2 cellular contexts compared by ENCODE assay signal in the genomic region with DNA sequence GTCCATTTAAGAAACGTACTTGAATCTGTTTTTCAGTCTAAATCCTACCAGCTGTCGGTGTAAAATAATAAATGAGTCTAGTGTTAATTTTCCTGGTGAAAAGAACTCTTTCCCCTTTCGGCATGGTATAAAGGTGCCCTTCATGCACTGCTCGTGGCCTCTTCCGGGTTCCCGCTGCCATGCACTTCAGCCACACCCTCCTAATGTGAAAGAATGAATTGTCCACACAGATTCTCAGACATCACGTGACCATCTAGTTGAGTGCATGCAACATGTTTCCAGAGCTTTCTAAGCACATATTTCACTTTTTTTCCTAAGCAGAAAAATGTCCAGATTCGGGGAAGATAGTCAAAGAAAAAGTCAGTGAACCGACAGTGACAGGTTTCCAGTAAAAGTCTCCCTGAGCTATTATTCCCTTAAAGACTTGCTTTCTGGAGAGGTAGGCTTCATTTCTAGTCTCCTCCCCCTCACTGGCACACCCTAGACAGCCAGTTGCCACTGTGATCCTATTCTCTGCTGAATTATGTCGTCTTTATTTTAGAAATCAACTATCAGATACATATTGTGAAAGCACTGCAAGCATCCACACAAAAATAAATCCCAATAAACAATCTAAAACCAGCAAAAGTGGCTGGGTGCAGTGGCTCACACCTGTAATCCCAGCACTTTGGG.
TF ChIP-seq lines count a peak whose summit lies in the region.

No MANE protein-coding gene starts in this region.

TF ChIP-seq in IMR-90, 13 proteins besides CTCF, POLR2A, EP300 and RAD21:
- no peak for TF ChIP-seq FOS (IDR thresholded peaks at IDR 0.05; ENCODE audit: low read depth, low read length)

TF ChIP-seq in K562, 482 proteins besides CTCF, POLR2A, EP300 and RAD21:
- TF ChIP-seq ELF4 (CRISPR knock-in tag; IDR thresholded peaks at IDR 0.05) (no peak), ZBTB17 (CRISPR knock-in tag; IDR thresholded peaks at IDR 0.05) (no peak), SMAD3 (CRISPR knock-in tag; conservative IDR thresholded peaks at IDR 0.05) (no peak), TOE1 (IDR thresholded peaks at IDR 0.05; ENCODE audit: borderline replicate concordance) (peak; percentile 89), TOE1 (CRISPR knock-in tag; IDR thresholded peaks at IDR 0.05; ENCODE audit: borderline replicate concordance, low read depth) (no peak), RBM14 (IDR thresholded peaks at IDR 0.05; ENCODE audit: borderline replicate concordance, insufficient read depth, low read depth, low read length) (no peak), GTF2F1 (IDR thresholded peaks at IDR 0.05; ENCODE audit: low read depth, low read length) (no peak), BACH1 (tag; IDR thresholded peaks at IDR 0.05) (no peak), RAD51 (IDR thresholded peaks at IDR 0.05; ENCODE audit: borderline replicate concordance, low read depth) (peak; percentile 87), CBFA2T2 (conservative IDR thresholded peaks at IDR 0.05) (peak; percentile 50), MCM3 (IDR thresholded peaks at IDR 0.05) (no peak), ZNF274 (IDR thresholded peaks at IDR 0.05; ENCODE audit: borderline replicate concordance, low read depth, low read length) (no peak), PCBP2 (IDR thresholded peaks at IDR 0.05; ENCODE audit: low read depth, low read length, poor library complexity, severe bottlenecking) (no peak), HDAC8 (tag; IDR thresholded peaks at IDR 0.05) (no peak), LEF1 (IDR thresholded peaks at IDR 0.05) (no peak), U2AF1 (optimal IDR thresholded peaks at IDR 0.05; ENCODE audit: low read depth, low read length) (no peak), TEAD2 (tag; IDR thresholded peaks at IDR 0.05) (no peak)
- TF ChIP-seq, protein P1, sequence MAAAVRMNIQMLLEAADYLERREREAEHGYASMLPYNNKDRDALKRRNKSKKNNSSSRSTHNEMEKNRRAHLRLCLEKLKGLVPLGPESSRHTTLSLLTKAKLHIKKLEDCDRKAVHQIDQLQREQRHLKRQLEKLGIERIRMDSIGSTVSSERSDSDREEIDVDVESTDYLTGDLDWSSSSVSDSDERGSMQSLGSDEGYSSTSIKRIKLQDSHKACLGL (CRISPR knock-in tag; IDR thresholded peaks at IDR 0.05; ENCODE audit: borderline replicate concordance, poor library complexity, severe bottlenecking): no peak
- TF ChIP-seq, protein P2, sequence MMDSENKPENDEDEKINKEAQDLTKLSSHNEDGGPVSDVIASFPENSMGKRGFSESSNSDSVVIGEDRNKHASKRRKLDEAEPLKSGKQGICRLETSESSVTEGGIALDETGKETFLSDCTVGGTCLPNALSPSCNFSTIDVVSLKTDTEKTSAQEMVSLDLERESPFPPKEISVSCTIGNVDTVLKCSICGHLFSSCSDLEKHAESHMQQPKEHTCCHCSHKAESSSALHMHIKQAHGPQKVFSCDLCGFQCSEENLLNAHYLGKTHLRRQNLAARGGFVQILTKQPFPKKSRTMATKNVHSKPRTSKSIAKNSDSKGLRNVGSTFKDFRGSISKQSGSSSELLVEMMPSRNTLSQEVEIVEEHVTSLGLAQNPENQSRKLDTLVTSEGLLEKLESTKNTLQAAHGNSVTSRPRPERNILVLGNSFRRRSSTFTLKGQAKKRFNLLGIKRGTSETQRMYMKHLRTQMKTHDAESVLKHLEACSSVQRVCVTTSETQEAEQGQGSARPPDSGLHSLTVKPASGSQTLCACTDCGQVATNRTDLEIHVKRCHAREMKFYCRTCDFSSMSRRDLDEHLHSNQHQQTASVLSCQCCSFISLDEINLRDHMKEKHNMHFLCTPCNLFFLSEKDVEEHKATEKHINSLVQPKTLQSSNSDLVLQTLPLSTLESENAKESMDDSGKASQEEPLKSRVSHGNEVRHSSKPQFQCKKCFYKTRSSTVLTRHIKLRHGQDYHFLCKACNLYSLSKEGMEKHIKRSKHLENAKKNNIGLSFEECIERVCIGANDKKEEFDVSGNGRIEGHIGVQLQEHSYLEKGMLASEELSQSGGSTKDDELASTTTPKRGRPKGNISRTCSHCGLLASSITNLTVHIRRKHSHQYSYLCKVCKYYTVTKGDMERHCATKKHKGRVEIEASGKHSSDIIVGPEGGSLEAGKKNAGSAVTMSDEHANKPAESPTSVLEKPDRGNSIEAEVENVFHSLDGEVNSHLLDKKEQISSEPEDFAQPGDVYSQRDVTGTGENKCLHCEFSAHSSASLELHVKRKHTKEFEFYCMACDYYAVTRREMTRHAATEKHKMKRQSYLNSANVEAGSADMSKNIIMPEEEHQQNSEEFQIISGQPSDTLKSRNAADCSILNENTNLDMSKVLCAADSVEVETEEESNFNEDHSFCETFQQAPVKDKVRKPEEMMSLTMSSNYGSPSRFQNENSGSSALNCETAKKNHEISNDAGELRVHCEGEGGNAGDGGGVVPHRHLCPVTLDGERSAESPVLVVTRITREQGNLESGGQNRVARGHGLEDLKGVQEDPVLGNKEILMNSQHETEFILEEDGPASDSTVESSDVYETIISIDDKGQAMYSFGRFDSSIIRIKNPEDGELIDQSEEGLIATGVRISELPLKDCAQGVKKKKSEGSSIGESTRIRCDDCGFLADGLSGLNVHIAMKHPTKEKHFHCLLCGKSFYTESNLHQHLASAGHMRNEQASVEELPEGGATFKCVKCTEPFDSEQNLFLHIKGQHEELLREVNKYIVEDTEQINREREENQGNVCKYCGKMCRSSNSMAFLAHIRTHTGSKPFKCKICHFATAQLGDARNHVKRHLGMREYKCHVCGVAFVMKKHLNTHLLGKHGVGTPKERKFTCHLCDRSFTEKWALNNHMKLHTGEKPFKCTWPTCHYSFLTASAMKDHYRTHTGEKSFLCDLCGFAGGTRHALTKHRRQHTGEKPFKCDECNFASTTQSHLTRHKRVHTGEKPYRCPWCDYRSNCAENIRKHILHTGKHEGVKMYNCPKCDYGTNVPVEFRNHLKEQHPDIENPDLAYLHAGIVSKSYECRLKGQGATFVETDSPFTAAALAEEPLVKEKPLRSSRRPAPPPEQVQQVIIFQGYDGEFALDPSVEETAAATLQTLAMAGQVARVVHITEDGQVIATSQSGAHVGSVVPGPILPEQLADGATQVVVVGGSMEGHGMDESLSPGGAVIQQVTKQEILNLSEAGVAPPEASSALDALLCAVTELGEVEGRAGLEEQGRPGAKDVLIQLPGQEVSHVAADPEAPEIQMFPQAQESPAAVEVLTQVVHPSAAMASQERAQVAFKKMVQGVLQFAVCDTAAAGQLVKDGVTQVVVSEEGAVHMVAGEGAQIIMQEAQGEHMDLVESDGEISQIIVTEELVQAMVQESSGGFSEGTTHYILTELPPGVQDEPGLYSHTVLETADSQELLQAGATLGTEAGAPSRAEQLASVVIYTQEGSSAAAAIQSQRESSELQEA (IDR thresholded peaks at IDR 0.05; ENCODE audit: low read depth): no peak
- TF ChIP-seq, protein P3, sequence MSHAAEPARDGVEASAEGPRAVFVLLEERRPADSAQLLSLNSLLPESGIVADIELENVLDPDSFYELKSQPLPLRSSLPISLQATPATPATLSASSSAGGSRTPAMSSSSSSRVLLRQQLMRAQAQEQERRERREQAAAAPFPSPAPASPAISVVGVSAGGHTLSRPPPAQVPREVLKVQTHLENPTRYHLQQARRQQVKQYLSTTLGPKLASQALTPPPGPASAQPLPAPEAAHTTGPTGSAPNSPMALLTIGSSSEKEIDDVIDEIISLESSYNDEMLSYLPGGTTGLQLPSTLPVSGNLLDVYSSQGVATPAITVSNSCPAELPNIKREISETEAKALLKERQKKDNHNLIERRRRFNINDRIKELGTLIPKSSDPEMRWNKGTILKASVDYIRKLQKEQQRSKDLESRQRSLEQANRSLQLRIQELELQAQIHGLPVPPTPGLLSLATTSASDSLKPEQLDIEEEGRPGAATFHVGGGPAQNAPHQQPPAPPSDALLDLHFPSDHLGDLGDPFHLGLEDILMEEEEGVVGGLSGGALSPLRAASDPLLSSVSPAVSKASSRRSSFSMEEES (CRISPR knock-in tag; IDR thresholded peaks at IDR 0.05): peak; percentile 92
- TF ChIP-seq, protein P4, sequence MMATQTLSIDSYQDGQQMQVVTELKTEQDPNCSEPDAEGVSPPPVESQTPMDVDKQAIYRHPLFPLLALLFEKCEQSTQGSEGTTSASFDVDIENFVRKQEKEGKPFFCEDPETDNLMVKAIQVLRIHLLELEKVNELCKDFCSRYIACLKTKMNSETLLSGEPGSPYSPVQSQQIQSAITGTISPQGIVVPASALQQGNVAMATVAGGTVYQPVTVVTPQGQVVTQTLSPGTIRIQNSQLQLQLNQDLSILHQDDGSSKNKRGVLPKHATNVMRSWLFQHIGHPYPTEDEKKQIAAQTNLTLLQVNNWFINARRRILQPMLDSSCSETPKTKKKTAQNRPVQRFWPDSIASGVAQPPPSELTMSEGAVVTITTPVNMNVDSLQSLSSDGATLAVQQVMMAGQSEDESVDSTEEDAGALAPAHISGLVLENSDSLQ (IDR thresholded peaks at IDR 0.05): no peak
- TF ChIP-seq, protein P5, sequence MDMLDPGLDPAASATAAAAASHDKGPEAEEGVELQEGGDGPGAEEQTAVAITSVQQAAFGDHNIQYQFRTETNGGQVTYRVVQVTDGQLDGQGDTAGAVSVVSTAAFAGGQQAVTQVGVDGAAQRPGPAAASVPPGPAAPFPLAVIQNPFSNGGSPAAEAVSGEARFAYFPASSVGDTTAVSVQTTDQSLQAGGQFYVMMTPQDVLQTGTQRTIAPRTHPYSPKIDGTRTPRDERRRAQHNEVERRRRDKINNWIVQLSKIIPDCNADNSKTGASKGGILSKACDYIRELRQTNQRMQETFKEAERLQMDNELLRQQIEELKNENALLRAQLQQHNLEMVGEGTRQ (CRISPR knock-in tag; IDR thresholded peaks at IDR 0.05): peak; percentile 67
- TF ChIP-seq, protein P6, sequence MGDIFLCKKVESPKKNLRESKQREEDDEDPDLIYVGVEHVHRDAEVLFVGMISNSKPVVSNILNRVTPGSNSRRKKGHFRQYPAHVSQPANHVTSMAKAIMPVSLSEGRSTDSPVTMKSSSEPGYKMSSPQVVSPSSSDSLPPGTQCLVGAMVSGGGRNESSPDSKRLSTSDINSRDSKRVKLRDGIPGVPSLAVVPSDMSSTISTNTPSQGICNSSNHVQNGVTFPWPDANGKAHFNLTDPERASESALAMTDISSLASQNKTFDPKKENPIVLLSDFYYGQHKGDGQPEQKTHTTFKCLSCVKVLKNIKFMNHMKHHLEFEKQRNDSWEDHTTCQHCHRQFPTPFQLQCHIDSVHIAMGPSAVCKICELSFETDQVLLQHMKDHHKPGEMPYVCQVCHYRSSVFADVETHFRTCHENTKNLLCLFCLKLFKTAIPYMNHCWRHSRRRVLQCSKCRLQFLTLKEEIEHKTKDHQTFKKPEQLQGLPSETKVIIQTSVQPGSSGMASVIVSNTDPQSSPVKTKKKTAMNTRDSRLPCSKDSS (IDR thresholded peaks at IDR 0.05; ENCODE audit: low read depth, partially characterized antibody): no peak
TF ChIP-seq in K562: peak in this region for 5.
